In the genomic region with DNA sequence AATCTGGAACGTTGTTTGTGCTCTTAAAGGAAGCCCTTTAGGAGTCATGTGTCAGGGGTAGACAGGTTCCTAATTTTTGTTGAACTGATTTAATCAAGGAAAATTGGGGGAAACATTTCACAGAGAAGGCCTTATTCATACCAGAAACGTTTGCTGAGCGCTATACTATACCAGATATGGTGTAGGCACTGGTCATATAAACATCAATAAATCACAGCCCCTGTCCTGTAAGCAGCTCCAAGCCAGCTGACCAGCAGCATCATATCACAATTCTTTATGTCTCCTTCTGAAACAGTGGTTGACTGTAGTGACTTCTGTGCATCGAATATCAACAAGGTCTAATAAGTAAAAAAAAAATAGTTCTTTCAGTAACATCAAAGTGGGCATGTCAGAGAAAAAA, we compare ENCODE assay signal across 9 cellular contexts. TPM values are rescaled to one million over a fixed set of nuclear protein-coding genes. Genes with fewer than 3 reads are reported as not detected.
DNase-seq lines count a peak whose midpoint lies in the region; ATAC-seq, FAIRE-seq and TF ChIP-seq lines count a peak whose summit lies in the region.
"Had no signal": no experiment of that assay in that cellular context is flagged by ENCODE, and none has a peak within 500 bp of the region (broad histone marks: within the 10 kb centered on the region; RNA-seq: fewer than 3 reads in every experiment).

No MANE protein-coding gene starts in this region.

- no peak for TF ChIP-seq EP300 in upper lobe of left lung (IDR thresholded peaks at IDR 0.05)

- no peak overlapping the region for H3K27ac Mint-ChIP-seq in endothelial cell (ENCODE audit: unreplicated experiment)
- H3K27ac Mint-ChIP-seq in osteocyte (ENCODE audit: unreplicated experiment): no peak overlapping the region

- H3K9ac ChIP-seq in NT2/D1 (ENCODE audit: insufficient read length, low read depth): peak overlapping the region; percentile 67

- TF ChIP-seq POLR2A in upper lobe of left lung (IDR thresholded peaks at IDR 0.05): no peak

- H3K27me3 Mint-ChIP-seq in endothelial cell (ENCODE audit: unreplicated experiment) (peaks cover 6% of the 10 kb centered on the region), osteocyte (ENCODE audit: unreplicated experiment) (peaks cover 31% of the 10 kb centered on the region)

- H3K4me3 Mint-ChIP-seq in endothelial cell (ENCODE audit: unreplicated experiment) (peak overlapping the region; percentile 82), osteocyte (ENCODE audit: unreplicated experiment) (peak overlapping the region; percentile 60)

- no peaks in the 10 kb centered on the region for H3K9me3 ChIP-seq in NT2/D1 (ENCODE audit: insufficient read depth, low read length)
- no peaks in the 10 kb centered on the region for H3K9me3 ChIP-seq in upper lobe of left lung
- H3K9me3 ChIP-seq: gastroesophageal sphincter had no signal

- no peak overlapping the region for H3K27ac ChIP-seq in upper lobe of left lung

- no peaks in the 10 kb centered on the region for H3K4me1 ChIP-seq in NT2/D1 (ENCODE audit: insufficient read depth, insufficient read length)
- H3K4me1 ChIP-seq in upper lobe of left lung: peaks cover 35 to 39% (median 36%) of the 10 kb centered on the region in 4 donors

- no peaks in the 10 kb centered on the region for H3K36me3 Mint-ChIP-seq in endothelial cell (ENCODE audit: low read depth, unreplicated experiment)
- no peaks in the 10 kb centered on the region for H3K36me3 Mint-ChIP-seq in osteocyte (ENCODE audit: unreplicated experiment)

- 38 to 40% methylated on average over 4 of the region's 4 CpGs for WGBS in upper lobe of left lung, 2 donors

- peak overlapping the region; percentile 62 for H3K4me3 ChIP-seq in NT2/D1 (ENCODE audit: insufficient read length, low read depth)
- H3K4me3 ChIP-seq in upper lobe of left lung: peak overlapping the region in 2 of 4 donors; percentile 48 to 51

- no peak for ATAC-seq in upper lobe of left lung (ENCODE audit: low FRiP score in 2 of 2)
- ATAC-seq in HG03354 (IDR thresholded peaks at IDR 0.05; ENCODE audit: poor library complexity, severe bottlenecking, unreplicated experiment): no peak
- ATAC-seq: gastroesophageal sphincter had no signal

- DNase-seq in NCI-H1105 treated with DMSO at 0.1 percent for 48 hours (lab: John Stamatoyannopoulos, UW) (peak; percentile 29), NCI-H1105 (lab: John Stamatoyannopoulos, UW) (no peak), NT2/D1 (ENCODE audit: low read depth, low spot score) (no peak), endothelial cell (ENCODE audit: low spot score) (no peak), osteocyte (ENCODE audit: extremely low spot score, unreplicated experiment) (no peak), upper lobe of left lung (no peak), HTR-8/SVneo (ENCODE audit: insufficient read length, low spot score) (no peak)

- TF ChIP-seq CTCF in endothelial cell (IDR thresholded peaks at IDR 0.05; ENCODE audit: unreplicated experiment): no peak
- TF ChIP-seq CTCF in osteocyte (IDR thresholded peaks at IDR 0.05): no peak
- no peak for TF ChIP-seq CTCF in upper lobe of left lung (IDR thresholded peaks at IDR 0.05)

- FAIRE-seq in HTR-8/SVneo (lab: Jason Lieb, UNC): no peak

- H3K4me1 Mint-ChIP-seq in endothelial cell (ENCODE audit: unreplicated experiment): peaks cover 12% of the 10 kb centered on the region
- peaks cover 32% of the 10 kb centered on the region for H3K4me1 Mint-ChIP-seq in osteocyte (ENCODE audit: unreplicated experiment)

- no peaks in the 10 kb centered on the region for H3K36me3 ChIP-seq in NT2/D1 (ENCODE audit: insufficient read depth, insufficient read length, low read length)
- H3K36me3 ChIP-seq in upper lobe of left lung: no peaks in the 10 kb centered on the region
- H3K36me3 ChIP-seq: gastroesophageal sphincter had no signal

- H3K27me3 ChIP-seq in NT2/D1 (ENCODE audit: insufficient read depth, insufficient read length): peaks cover 72% of the 10 kb centered on the region
- H3K27me3 ChIP-seq in upper lobe of left lung: peaks cover 0 to 39% (median 22%) of the 10 kb centered on the region in 4 donors

- H3K9me3 Mint-ChIP-seq in endothelial cell (ENCODE audit: unreplicated experiment) (no peaks in the 10 kb centered on the region), osteocyte (ENCODE audit: unreplicated experiment) (no peaks in the 10 kb centered on the region)

RNA-seq across cellular contexts. Expression of a gene that starts 1.1 kb away (rescaled TPM):
- total RNA-seq in endothelial cell (ENCODE audit: unreplicated experiment): 0.28 TPM
- 0.70 and 0.99 TPM in 2 replicates for total RNA-seq in osteocyte
- total RNA-seq in upper lobe of left lung: 1 to 10 TPM in 1 of 6 donors, under 1 TPM in 5; under 0.01 to 1.4 (median 0.32) TPM
